ENCODE assay signal across 25 cellular contexts in genomic region chr16:86610779-86611516, GRCh38. TPM values are rescaled to one million over a fixed set of nuclear protein-coding genes. Genes with fewer than 3 reads are reported as not detected.
DNase-seq lines count a peak whose midpoint lies in the region; ATAC-seq, FAIRE-seq and TF ChIP-seq lines count a peak whose summit lies in the region.
"Had no signal": no experiment of that assay in that cellular context is flagged by ENCODE, and none has a peak within 500 bp of the region (broad histone marks: within the 10 kb centered on the region; RNA-seq: fewer than 3 reads in every experiment).

No MANE protein-coding gene starts in this region.

- H3K9me3 Mint-ChIP-seq in HFFc6, result peaks cover 1% of the 10 kb centered on the region; the same call in 1 of the 2 replicates
- peaks cover 2% of the 10 kb centered on the region for H3K9me3 Mint-ChIP-seq in glutamatergic neuron (ENCODE audit: unreplicated experiment)
- H3K9me3 Mint-ChIP-seq: activated naive CD8-positive, alpha-beta T cell treated with anti-CD3 and anti-CD28 coated beads for 36 hours; H9; immature natural killer cell; neural crest cell; stimulated activated naive CD8-positive, alpha-beta T cell treated with anti-CD3 and anti-CD28 coated beads, Interleukin-15, amount 100 ng/mL, for 72 hours had no signal

- intact Hi-C loops in endothelial cell of umbilical vein (cut with micrococcal nuclease) (no loop called here), spleen (cut with DNase I; ENCODE audit: low total_unique reads) (no loop called here)

- CTCF ChIA-PET in endothelial cell of umbilical vein (lab: Charles Lee), result no interaction called here

- H2AFZ ChIP-seq in endothelial cell of umbilical vein (ENCODE audit: low read depth, low read length), result peak overlapping the region; percentile 13
- H2AFZ ChIP-seq: hepatocyte had no signal

- H3K27ac ChIP-seq in endothelial cell of umbilical vein (ENCODE audit: insufficient read depth, low read depth, low read length), result no peak overlapping the region
- peak overlapping the region; percentile 14 to 43 for H3K27ac ChIP-seq in liver (ENCODE audit: low read depth in 1 of 2, low read length in 2 of 2)
- peak overlapping the region in 7 of 8 donors; percentile 8 to 62 (median 59) for H3K27ac ChIP-seq in spleen
- H3K27ac ChIP-seq: hepatocyte, prostate gland, SK-N-MC, transverse colon, WERI-Rb-1 had no signal

- no peaks in the 10 kb centered on the region for H3K4me1 ChIP-seq in endothelial cell of umbilical vein (ENCODE audit: control insufficient read depth, extremely low read depth, insufficient read depth, low read length)
- H3K4me1 ChIP-seq in liver (ENCODE audit: control insufficient read depth in 4 of 4, insufficient read depth in 4 of 4, low read length in 3 of 4), result no peaks in the 10 kb centered on the region
- peaks cover 0 to 12% (median 8%) of the 10 kb centered on the region in 6 donors for H3K4me1 ChIP-seq in spleen
- H3K4me1 ChIP-seq: prostate gland, transverse colon had no signal

- no peaks in the 10 kb centered on the region for H3K27me3 ChIP-seq in endothelial cell of umbilical vein (ENCODE audit: control insufficient read depth in 2 of 2, insufficient read depth in 2 of 2, low read length in 2 of 2)
- H3K27me3 ChIP-seq in liver (ENCODE audit: control insufficient read depth in 4 of 4, insufficient read depth in 4 of 4, low read length in 3 of 4), result peaks cover 0 to 9% (median 0%) of the 10 kb centered on the region in 4 donors
- peaks cover 0 to 22% (median 0%) of the 10 kb centered on the region in 7 donors for H3K27me3 ChIP-seq in spleen (replicated peaks in 1 of 7)
- H3K27me3 ChIP-seq: hepatocyte, MG63, transverse colon had no signal

- ATAC-seq in GM18498 (IDR thresholded peaks at IDR 0.05; ENCODE audit: unreplicated experiment) (no peak), GM21367 (IDR thresholded peaks at IDR 0.05; ENCODE audit: unreplicated experiment) (no peak)
- ATAC-seq: K562; stimulated activated naive CD8-positive, alpha-beta T cell treated with anti-CD3 and anti-CD28 coated beads, Interleukin-15, amount 100 ng/mL, for 72 hours had no signal

- H3K9ac ChIP-seq in endothelial cell of umbilical vein (replicated peaks; ENCODE audit: extremely low read depth, insufficient read depth, low read length), result no peak overlapping the region
- no peak overlapping the region for H3K9ac ChIP-seq in liver (ENCODE audit: low read depth in 1 of 2, low read length in 2 of 2)

- H3K27me3 Mint-ChIP-seq in HFFc6 (ENCODE audit: insufficient read depth) (peaks cover 3% of the 10 kb centered on the region; the same call in 1 of the 2 replicates), glutamatergic neuron (ENCODE audit: unreplicated experiment) (peaks cover 2% of the 10 kb centered on the region)

- POLR2A ChIA-PET in endothelial cell of umbilical vein (lab: Charles Lee), result no interaction called here

- TF ChIP-seq POLR2A in endothelial cell of umbilical vein (IDR thresholded peaks at IDR 0.05; ENCODE audit: low read depth, low read length), result no peak
- TF ChIP-seq POLR2A in spleen (IDR thresholded peaks at IDR 0.05), result no peak

- H3K9me3 ChIP-seq in endothelial cell of umbilical vein (replicated peaks; ENCODE audit: control insufficient read depth, insufficient read depth, low read length) (no peaks in the 10 kb centered on the region), liver (ENCODE audit: control insufficient read depth in 4 of 4, low read length in 3 of 4) (no peaks in the 10 kb centered on the region), spleen (no peaks in the 10 kb centered on the region)
- H3K9me3 ChIP-seq: prostate gland, transverse colon had no signal

- no peak overlapping the region for H3K4me2 ChIP-seq in endothelial cell of umbilical vein (ENCODE audit: insufficient read depth, low read length)
- H3K4me2 ChIP-seq: hepatocyte had no signal

- TF ChIP-seq RAD21 in liver (IDR thresholded peaks at IDR 0.05), result no peak

- no peaks in the 10 kb centered on the region for H4K20me1 ChIP-seq in endothelial cell of umbilical vein (replicated peaks; ENCODE audit: control insufficient read depth, extremely low read depth, insufficient read depth, low read length)

- no peaks in the 10 kb centered on the region for H3K9me1 ChIP-seq in endothelial cell of umbilical vein (replicated peaks; ENCODE audit: control insufficient read depth, extremely low read depth, insufficient read depth, low read length)

- H3K27ac Mint-ChIP-seq in HFFc6 (peak overlapping the region; percentile 97), glutamatergic neuron (ENCODE audit: unreplicated experiment) (no peak overlapping the region)
- H3K27ac Mint-ChIP-seq: activated naive CD8-positive, alpha-beta T cell treated with anti-CD3 and anti-CD28 coated beads for 36 hours; CD14-positive monocyte; H9; immature natural killer cell; stimulated activated naive CD8-positive, alpha-beta T cell treated with anti-CD3 and anti-CD28 coated beads, Interleukin-15, amount 100 ng/mL, for 72 hours had no signal

- H3K4me1 Mint-ChIP-seq in HFFc6 (ENCODE audit: low read depth) (peaks cover 66% of the 10 kb centered on the region), glutamatergic neuron (ENCODE audit: low read depth, unreplicated experiment) (peaks cover 4% of the 10 kb centered on the region)
- H3K4me1 Mint-ChIP-seq: activated naive CD8-positive, alpha-beta T cell treated with anti-CD3 and anti-CD28 coated beads for 36 hours; CD14-positive monocyte; immature natural killer cell; stimulated activated naive CD8-positive, alpha-beta T cell treated with anti-CD3 and anti-CD28 coated beads, Interleukin-15, amount 100 ng/mL, for 72 hours had no signal

- no TSS peak for BruUV-seq in endothelial cell of umbilical vein (replicated peaks; lab: Mats Ljungman, UMichigan)

- DNase-seq in HFFc6 (no peak), endothelial cell of umbilical vein (ENCODE audit: low read depth, low spot score) (no peak), spleen (no peak), glutamatergic neuron (no peak)
- no peak for DNase-seq in activated T-cell treated with anti-CD3 and anti-CD28 coated beads, Interleukin-2, amount 50 U/mL, for 48 hours
- DNase-seq: activated CD8-positive, alpha-beta memory T cell treated with anti-CD3 and anti-CD28 coated beads, Interleukin-2, amount 50 U/mL, for 4 hours; activated naive CD8-positive, alpha-beta T cell treated with anti-CD3 and anti-CD28 coated beads for 36 hours; H9; immature natural killer cell; MG63; NCI-H1417; stimulated activated naive CD8-positive, alpha-beta T cell treated with anti-CD3 and anti-CD28 coated beads, Interleukin-15, amount 100 ng/mL, for 72 hours; transverse colon; WERI-Rb-1 had no signal

- TF ChIP-seq CTCF in HFFc6 (IDR thresholded peaks at IDR 0.05), result no peak
- no peak for TF ChIP-seq CTCF in endothelial cell of umbilical vein (IDR thresholded peaks at IDR 0.05; ENCODE audit: extremely low read depth in 1 of 2, insufficient read depth in 1 of 2, low read depth in 1 of 2, low read length in 2 of 2)
- no peak for TF ChIP-seq CTCF in liver (IDR thresholded peaks at IDR 0.05; ENCODE audit: low read depth, low read length, missing input control)
- no peak for TF ChIP-seq CTCF in spleen (IDR thresholded peaks at IDR 0.05 in 8 of 11, conservative IDR thresholded peaks at IDR 0.05 in 3 of 11)
- TF ChIP-seq CTCF in glutamatergic neuron (IDR thresholded peaks at IDR 0.05; ENCODE audit: partially characterized antibody, unreplicated experiment), result no peak

- no peaks in the 10 kb centered on the region; the same call in 1 of the 2 replicates for H3K36me3 Mint-ChIP-seq in HFFc6 (ENCODE audit: low read depth)
- H3K36me3 Mint-ChIP-seq in glutamatergic neuron (ENCODE audit: unreplicated experiment), result no peaks in the 10 kb centered on the region
- H3K36me3 Mint-ChIP-seq: activated naive CD8-positive, alpha-beta T cell treated with anti-CD3 and anti-CD28 coated beads for 36 hours; CD14-positive monocyte; immature natural killer cell had no signal

- WGBS in liver, result 55% methylated on average over 17 of the region's 17 CpGs
- WGBS in spleen, 5 donors, result 45 to 73% (median 65%) methylated on average over 7 to 17 of the region's 17 CpGs

- no peak overlapping the region for H3K4me3 ChIP-seq in endothelial cell of umbilical vein (replicated peaks in 1 of 3; ENCODE audit: insufficient read depth in 1 of 3, low read depth in 1 of 3, low read length in 3 of 3)
- no peak overlapping the region for H3K4me3 ChIP-seq in liver (ENCODE audit: low read depth in 1 of 3, low read length in 3 of 3)
- no peak overlapping the region for H3K4me3 ChIP-seq in spleen
- H3K4me3 ChIP-seq: hepatocyte, K562, MG63, prostate gland, SK-N-MC, transverse colon had no signal

- H3K36me3 ChIP-seq in endothelial cell of umbilical vein (ENCODE audit: control insufficient read depth in 2 of 2, extremely low read depth in 1 of 2, insufficient read depth in 2 of 2, low read length in 2 of 2) (no peaks in the 10 kb centered on the region), liver (ENCODE audit: control insufficient read depth in 4 of 4, insufficient read depth in 3 of 4, low read depth in 1 of 4, low read length in 3 of 4) (no peaks in the 10 kb centered on the region), spleen (no peaks in the 10 kb centered on the region)
- H3K36me3 ChIP-seq: MG63, prostate gland, transverse colon, WERI-Rb-1 had no signal

- peak overlapping the region; percentile 9; the same call in 1 of the 2 replicates for H3K4me3 Mint-ChIP-seq in HFFc6
- H3K4me3 Mint-ChIP-seq in glutamatergic neuron (ENCODE audit: unreplicated experiment), result no peak overlapping the region
- H3K4me3 Mint-ChIP-seq: activated naive CD8-positive, alpha-beta T cell treated with anti-CD3 and anti-CD28 coated beads for 36 hours; CD14-positive monocyte; H9; immature natural killer cell; neural crest cell; stimulated activated naive CD8-positive, alpha-beta T cell treated with anti-CD3 and anti-CD28 coated beads, Interleukin-15, amount 100 ng/mL, for 72 hours had no signal

- FAIRE-seq in endothelial cell of umbilical vein (lab: Jason Lieb, UNC), result no peak
- FAIRE-seq: colon, K562 had no signal

- dilution Hi-C loops in endothelial cell of umbilical vein (cut with MboI; ENCODE audit: extremely low pct_ligation_motif_present, low sequenced_read_pairs), result no loop called here

- no peaks in the 10 kb centered on the region for H3K79me2 ChIP-seq in endothelial cell of umbilical vein (ENCODE audit: control insufficient read depth, insufficient read depth, low read length)
- H3K79me2 ChIP-seq: hepatocyte had no signal

RNA-seq across cellular contexts. Expression of gene FOXL1, which starts 32.6 kb away (rescaled TPM):
- 10 to 100 TPM; 20.2 to 25.3 (median 21.6) TPM for total RNA-seq in HFFc6 (2021; fragmentation: NEBNext Ultra II Directional; extraction: Animal tissue kit (Norgen Biotek cat#: 25700))
- total RNA-seq in endothelial cell of umbilical vein (3.8 and 4.2 TPM in 2 replicates), liver (under 1 TPM in 1 of 2 donors, not detected in 1; 0.05 TPM), spleen (not detected), glutamatergic neuron (ENCODE audit: unreplicated experiment) (not detected)
- polyA plus RNA-seq in endothelial cell of umbilical vein (2.8 and 3.2 TPM in 2 replicates), liver (under 1 TPM in 1 of 2 donors, not detected in 1; 0.06 TPM), spleen (under 1 TPM; 0.03 to 0.29 (median 0.07) TPM)
- polyA plus RNA-seq in endothelial cell of umbilical vein (2011; cell fraction: cytosol; rRNA removed), result 1.0 and 1.5 TPM in 2 replicates
- polyA plus RNA-seq in endothelial cell of umbilical vein (2011; cell fraction: nucleus; rRNA removed), result 1.8 and 3.0 TPM in 2 replicates
- 1.1 and 1.4 TPM in 2 replicates for polyA plus RNA-seq in endothelial cell of umbilical vein (2012)
- polyA minus RNA-seq in endothelial cell of umbilical vein, result 0.78 and 0.98 TPM in 2 replicates
- 2.5 TPM for polyA minus RNA-seq in endothelial cell of umbilical vein (2011; cell fraction: cytosol; rRNA and poly(A)+ RNA removed)
- 1.9 and 4.6 TPM in 2 replicates for polyA minus RNA-seq in endothelial cell of umbilical vein (2011; cell fraction: nucleus; rRNA and poly(A)+ RNA removed)
- total RNA-seq: activated naive CD8-positive, alpha-beta T cell treated with anti-CD3 and anti-CD28 coated beads for 36 hours; K562; mononuclear cell had no signal
- polyA plus RNA-seq: CD14-positive monocyte, immature natural killer cell, K562 had no signal

RNA-seq across cellular contexts. Expression of gene FOXC2, which starts 44.3 kb away (rescaled TPM):
- 1 to 10 TPM; 6.3 to 8.4 (median 7.9) TPM for total RNA-seq in HFFc6 (2021; fragmentation: NEBNext Ultra II Directional; extraction: Animal tissue kit (Norgen Biotek cat#: 25700))
- total RNA-seq in endothelial cell of umbilical vein (44.0 and 47.0 TPM in 2 replicates), liver (under 1 TPM; 0.08 to 0.09 TPM), spleen (not detected), glutamatergic neuron (ENCODE audit: unreplicated experiment) (not detected)
- polyA plus RNA-seq in endothelial cell of umbilical vein (7.2 and 7.7 TPM in 2 replicates), liver (under 1 TPM in 1 of 2 donors, not detected in 1; 0.03 TPM), spleen (under 1 TPM in 2 of 3 donors, not detected in 1; 0.05 to 0.10 TPM)
- polyA plus RNA-seq in endothelial cell of umbilical vein (2011; cell fraction: cytosol; rRNA removed), result 7.2 and 7.9 TPM in 2 replicates
- polyA plus RNA-seq in endothelial cell of umbilical vein (2011; cell fraction: nucleus; rRNA removed), result 8.5 and 9.7 TPM in 2 replicates
- 54.1 and 60.0 TPM in 2 replicates for polyA plus RNA-seq in endothelial cell of umbilical vein (2012)
- polyA minus RNA-seq in endothelial cell of umbilical vein, result 3.8 and 6.0 TPM in 2 replicates
- polyA minus RNA-seq in endothelial cell of umbilical vein (2011; cell fraction: cytosol; rRNA and poly(A)+ RNA removed), result 3.3 TPM
- polyA minus RNA-seq in endothelial cell of umbilical vein (2011; cell fraction: nucleus; rRNA and poly(A)+ RNA removed), result 9.2 and 14.3 TPM in 2 replicates
- total RNA-seq: activated naive CD8-positive, alpha-beta T cell treated with anti-CD3 and anti-CD28 coated beads for 36 hours; H9; hepatocyte; mononuclear cell; neural crest cell had no signal
- polyA plus RNA-seq: CD14-positive monocyte, immature natural killer cell had no signal

RNA-seq across cellular contexts. Expression of gene MTHFSD, which starts 55.9 kb away (rescaled TPM):
- total RNA-seq in HFFc6 (2021; fragmentation: NEBNext Ultra II Directional; extraction: Animal tissue kit (Norgen Biotek cat#: 25700)), result 10 to 100 TPM; 16.8 to 18.6 (median 17.0) TPM
- 21.1 and 23.2 TPM in 2 replicates for total RNA-seq in endothelial cell of umbilical vein
- polyA plus RNA-seq in endothelial cell of umbilical vein, result 16.7 and 17.8 TPM in 2 replicates
- polyA plus RNA-seq in endothelial cell of umbilical vein (2011; cell fraction: cytosol; rRNA removed), result 6.9 and 9.6 TPM in 2 replicates
- polyA plus RNA-seq in endothelial cell of umbilical vein (2011; cell fraction: nucleus; rRNA removed), result 67.5 and 76.2 TPM in 2 replicates
- 17.6 and 21.9 TPM in 2 replicates for polyA plus RNA-seq in endothelial cell of umbilical vein (2012)
- 20.2 and 21.4 TPM in 2 replicates for polyA minus RNA-seq in endothelial cell of umbilical vein
- 7.2 TPM for polyA minus RNA-seq in endothelial cell of umbilical vein (2011; cell fraction: cytosol; rRNA and poly(A)+ RNA removed)
- 27.4 and 36.6 TPM in 2 replicates for polyA minus RNA-seq in endothelial cell of umbilical vein (2011; cell fraction: nucleus; rRNA and poly(A)+ RNA removed)
- total RNA-seq in liver, result 1 to 10 TPM; 7.7 to 8.1 TPM
- 1 to 10 TPM; 4.6 to 5.3 TPM for polyA plus RNA-seq in liver
- total RNA-seq in spleen, result 10 to 100 TPM; 12.9 to 32.1 (median 24.6) TPM
- polyA plus RNA-seq in spleen, result 10 to 100 TPM in 2 of 3 donors, 1 to 10 TPM in 1; 9.1 to 12.5 (median 12.2) TPM
- total RNA-seq in glutamatergic neuron (ENCODE audit: unreplicated experiment), result 27.7 TPM
